Comparison of ENCODE assay signal across 2 cellular contexts in the genomic region with DNA sequence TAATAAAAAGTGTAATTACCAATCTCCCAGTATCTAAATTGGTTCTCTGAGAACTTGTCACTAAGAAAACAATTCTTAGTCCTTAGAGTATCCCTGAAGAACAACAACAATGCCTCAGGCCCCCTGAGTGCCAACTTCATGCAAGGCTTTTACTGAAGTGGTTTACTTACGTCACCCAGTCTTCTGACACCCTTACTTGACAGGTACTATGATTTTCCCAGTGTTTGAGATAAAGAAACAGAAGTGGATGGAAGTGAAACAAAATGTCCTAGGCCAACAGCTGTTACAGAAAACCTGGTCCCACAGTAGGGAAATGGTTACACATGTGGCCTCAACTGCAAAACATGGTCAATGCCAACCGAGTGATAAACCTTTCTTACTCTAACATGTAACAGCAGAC.
TF ChIP-seq lines count a peak whose summit lies in the region.

No MANE protein-coding gene starts in this region.

TF ChIP-seq in SK-N-SH, 30 proteins besides CTCF, POLR2A, EP300 and RAD21 (continued from another document):
- TF ChIP-seq, protein P1, sequence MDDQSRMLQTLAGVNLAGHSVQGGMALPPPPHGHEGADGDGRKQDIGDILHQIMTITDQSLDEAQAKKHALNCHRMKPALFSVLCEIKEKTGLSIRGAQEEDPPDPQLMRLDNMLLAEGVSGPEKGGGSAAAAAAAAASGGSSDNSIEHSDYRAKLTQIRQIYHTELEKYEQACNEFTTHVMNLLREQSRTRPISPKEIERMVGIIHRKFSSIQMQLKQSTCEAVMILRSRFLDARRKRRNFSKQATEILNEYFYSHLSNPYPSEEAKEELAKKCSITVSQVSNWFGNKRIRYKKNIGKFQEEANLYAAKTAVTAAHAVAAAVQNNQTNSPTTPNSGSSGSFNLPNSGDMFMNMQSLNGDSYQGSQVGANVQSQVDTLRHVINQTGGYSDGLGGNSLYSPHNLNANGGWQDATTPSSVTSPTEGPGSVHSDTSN (IDR thresholded peaks at IDR 0.05) = no peak
- TF ChIP-seq, protein P2, sequence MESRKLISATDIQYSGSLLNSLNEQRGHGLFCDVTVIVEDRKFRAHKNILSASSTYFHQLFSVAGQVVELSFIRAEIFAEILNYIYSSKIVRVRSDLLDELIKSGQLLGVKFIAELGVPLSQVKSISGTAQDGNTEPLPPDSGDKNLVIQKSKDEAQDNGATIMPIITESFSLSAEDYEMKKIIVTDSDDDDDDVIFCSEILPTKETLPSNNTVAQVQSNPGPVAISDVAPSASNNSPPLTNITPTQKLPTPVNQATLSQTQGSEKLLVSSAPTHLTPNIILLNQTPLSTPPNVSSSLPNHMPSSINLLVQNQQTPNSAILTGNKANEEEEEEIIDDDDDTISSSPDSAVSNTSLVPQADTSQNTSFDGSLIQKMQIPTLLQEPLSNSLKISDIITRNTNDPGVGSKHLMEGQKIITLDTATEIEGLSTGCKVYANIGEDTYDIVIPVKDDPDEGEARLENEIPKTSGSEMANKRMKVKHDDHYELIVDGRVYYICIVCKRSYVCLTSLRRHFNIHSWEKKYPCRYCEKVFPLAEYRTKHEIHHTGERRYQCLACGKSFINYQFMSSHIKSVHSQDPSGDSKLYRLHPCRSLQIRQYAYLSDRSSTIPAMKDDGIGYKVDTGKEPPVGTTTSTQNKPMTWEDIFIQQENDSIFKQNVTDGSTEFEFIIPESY (IDR thresholded peaks at IDR 0.05; ENCODE audit: borderline replicate concordance, low read depth) = no peak

TF ChIP-seq in SK-N-SH treated with all-trans-retinoic acid at 6 μM for 48 hours, 23 proteins besides CTCF, POLR2A, EP300 and RAD21 (continued from another document):
- TF ChIP-seq, protein P3, sequence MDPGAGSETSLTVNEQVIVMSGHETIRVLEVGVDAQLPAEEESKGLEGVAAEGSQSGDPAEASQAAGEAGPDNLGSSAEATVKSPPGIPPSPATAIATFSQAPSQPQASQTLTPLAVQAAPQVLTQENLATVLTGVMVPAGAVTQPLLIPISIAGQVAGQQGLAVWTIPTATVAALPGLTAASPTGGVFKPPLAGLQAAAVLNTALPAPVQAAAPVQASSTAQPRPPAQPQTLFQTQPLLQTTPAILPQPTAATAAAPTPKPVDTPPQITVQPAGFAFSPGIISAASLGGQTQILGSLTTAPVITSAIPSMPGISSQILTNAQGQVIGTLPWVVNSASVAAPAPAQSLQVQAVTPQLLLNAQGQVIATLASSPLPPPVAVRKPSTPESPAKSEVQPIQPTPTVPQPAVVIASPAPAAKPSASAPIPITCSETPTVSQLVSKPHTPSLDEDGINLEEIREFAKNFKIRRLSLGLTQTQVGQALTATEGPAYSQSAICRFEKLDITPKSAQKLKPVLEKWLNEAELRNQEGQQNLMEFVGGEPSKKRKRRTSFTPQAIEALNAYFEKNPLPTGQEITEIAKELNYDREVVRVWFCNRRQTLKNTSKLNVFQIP (CRISPR knock-in tag; IDR thresholded peaks at IDR 0.05; ENCODE audit: borderline replicate concordance, low read depth) = no peak
- no peak for TF ChIP-seq PPARA (CRISPR knock-in tag; IDR thresholded peaks at IDR 0.05; ENCODE audit: borderline replicate concordance)
- TF ChIP-seq, protein P4, sequence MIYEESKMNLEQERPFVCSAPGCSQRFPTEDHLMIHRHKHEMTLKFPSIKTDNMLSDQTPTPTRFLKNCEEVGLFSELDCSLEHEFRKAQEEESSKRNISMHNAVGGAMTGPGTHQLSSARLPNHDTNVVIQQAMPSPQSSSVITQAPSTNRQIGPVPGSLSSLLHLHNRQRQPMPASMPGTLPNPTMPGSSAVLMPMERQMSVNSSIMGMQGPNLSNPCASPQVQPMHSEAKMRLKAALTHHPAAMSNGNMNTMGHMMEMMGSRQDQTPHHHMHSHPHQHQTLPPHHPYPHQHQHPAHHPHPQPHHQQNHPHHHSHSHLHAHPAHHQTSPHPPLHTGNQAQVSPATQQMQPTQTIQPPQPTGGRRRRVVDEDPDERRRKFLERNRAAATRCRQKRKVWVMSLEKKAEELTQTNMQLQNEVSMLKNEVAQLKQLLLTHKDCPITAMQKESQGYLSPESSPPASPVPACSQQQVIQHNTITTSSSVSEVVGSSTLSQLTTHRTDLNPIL (CRISPR knock-in tag; IDR thresholded peaks at IDR 0.05; ENCODE audit: low read depth) = no peak
- no peak for TF ChIP-seq RARB (CRISPR knock-in tag; IDR thresholded peaks at IDR 0.05)
- no peak for TF ChIP-seq ZFP3 (CRISPR knock-in tag; IDR thresholded peaks at IDR 0.05)
- TF ChIP-seq, protein P5, sequence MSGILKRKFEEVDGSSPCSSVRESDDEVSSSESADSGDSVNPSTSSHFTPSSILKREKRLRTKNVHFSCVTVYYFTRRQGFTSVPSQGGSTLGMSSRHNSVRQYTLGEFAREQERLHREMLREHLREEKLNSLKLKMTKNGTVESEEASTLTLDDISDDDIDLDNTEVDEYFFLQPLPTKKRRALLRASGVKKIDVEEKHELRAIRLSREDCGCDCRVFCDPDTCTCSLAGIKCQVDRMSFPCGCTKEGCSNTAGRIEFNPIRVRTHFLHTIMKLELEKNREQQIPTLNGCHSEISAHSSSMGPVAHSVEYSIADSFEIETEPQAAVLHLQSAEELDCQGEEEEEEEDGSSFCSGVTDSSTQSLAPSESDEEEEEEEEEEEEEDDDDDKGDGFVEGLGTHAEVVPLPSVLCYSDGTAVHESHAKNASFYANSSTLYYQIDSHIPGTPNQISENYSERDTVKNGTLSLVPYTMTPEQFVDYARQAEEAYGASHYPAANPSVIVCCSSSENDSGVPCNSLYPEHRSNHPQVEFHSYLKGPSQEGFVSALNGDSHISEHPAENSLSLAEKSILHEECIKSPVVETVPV (CRISPR knock-in tag; IDR thresholded peaks at IDR 0.05) = no peak
- no peak for TF ChIP-seq TOX (CRISPR knock-in tag; IDR thresholded peaks at IDR 0.05; ENCODE audit: borderline replicate concordance)
- TF ChIP-seq, protein P6, sequence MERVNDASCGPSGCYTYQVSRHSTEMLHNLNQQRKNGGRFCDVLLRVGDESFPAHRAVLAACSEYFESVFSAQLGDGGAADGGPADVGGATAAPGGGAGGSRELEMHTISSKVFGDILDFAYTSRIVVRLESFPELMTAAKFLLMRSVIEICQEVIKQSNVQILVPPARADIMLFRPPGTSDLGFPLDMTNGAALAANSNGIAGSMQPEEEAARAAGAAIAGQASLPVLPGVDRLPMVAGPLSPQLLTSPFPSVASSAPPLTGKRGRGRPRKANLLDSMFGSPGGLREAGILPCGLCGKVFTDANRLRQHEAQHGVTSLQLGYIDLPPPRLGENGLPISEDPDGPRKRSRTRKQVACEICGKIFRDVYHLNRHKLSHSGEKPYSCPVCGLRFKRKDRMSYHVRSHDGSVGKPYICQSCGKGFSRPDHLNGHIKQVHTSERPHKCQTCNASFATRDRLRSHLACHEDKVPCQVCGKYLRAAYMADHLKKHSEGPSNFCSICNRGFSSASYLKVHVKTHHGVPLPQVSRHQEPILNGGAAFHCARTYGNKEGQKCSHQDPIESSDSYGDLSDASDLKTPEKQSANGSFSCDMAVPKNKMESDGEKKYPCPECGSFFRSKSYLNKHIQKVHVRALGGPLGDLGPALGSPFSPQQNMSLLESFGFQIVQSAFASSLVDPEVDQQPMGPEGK (CRISPR knock-in tag; IDR thresholded peaks at IDR 0.05; ENCODE audit: borderline replicate concordance) = no peak
- no peak for TF ChIP-seq ZNF70 (CRISPR knock-in tag; IDR thresholded peaks at IDR 0.05)
TF ChIP-seq in SK-N-SH treated with all-trans-retinoic acid at 6 μM for 48 hours: peak in this region for 0.
